Comparison of ENCODE assay signal across 22 cellular contexts in the genomic region with DNA sequence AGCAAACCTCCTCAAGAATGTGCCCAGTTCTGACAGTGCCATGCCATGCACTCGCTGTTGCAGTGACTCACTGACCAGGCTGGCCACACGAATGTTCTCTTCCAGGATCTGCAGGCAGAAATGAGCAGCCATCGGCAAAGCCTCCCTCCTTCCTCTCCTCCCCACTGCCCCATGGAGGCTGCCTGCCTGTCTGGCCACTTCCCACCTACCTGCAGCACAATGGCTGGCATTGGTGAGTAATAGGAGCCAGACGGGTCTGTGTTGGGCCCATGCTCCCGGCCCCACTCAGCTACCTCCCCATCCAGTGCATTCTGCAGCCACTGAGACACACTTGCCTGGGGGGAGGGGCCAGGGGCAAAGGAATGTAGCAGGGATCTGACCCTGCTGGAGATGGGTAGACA. TPM values are rescaled to one million over a fixed set of nuclear protein-coding genes. Genes with fewer than 3 reads are reported as not detected.
DNase-seq lines count a peak whose midpoint lies in the region; FAIRE-seq and TF ChIP-seq lines count a peak whose summit lies in the region.
"Had no signal": no experiment of that assay in that cellular context is flagged by ENCODE, and none has a peak within 500 bp of the region (broad histone marks: within the 10 kb centered on the region; RNA-seq: fewer than 3 reads in every experiment).

No MANE protein-coding gene starts in this region.

- intact Hi-C loops in activated CD4-positive, alpha-beta T cell treated with anti-CD3 and anti-CD28 coated beads, Interleukin-2, amount 10 ng/mL, durations not matched to agents 24 days and 14 days (cut with micrococcal nuclease): no loop called here

- H3K27ac Mint-ChIP-seq in activated CD4-positive, alpha-beta T cell treated with anti-CD3 and anti-CD28 coated beads, Interleukin-2, amount 10 ng/mL, durations not matched to agents 24 days and 14 days: no peak overlapping the region
- H3K27ac Mint-ChIP-seq: activated naive CD4-positive, alpha-beta T cell treated with anti-CD3 and anti-CD28 coated beads, Interleukin-2, amount 50 U/mL, for 24 hours; CD8-positive, alpha-beta T cell; naive thymus-derived CD8-positive, alpha-beta T cell; stimulated activated naive CD8-positive, alpha-beta T cell treated with anti-CD3 and anti-CD28 coated beads, Interleukin-15, Interleukin-2, amounts not matched to agents 100 ng/mL and 50 ng/mL, for 24 hours had no signal

- CTCF ChIA-PET in RWPE1 (lab: Yijun Ruan, JAX): interaction anchor here (0.6 to 0.7 kb wide), 2 partner anchors 15 to 459 kb away, joined by 3 read pairs; no protein-coding TSS in a partner anchor

- peak overlapping the region; percentile 21 for H3K27ac ChIP-seq in RWPE1
- H3K27ac ChIP-seq: A549, brain microvascular endothelial cell, lower lobe of right lung had no signal

- H3K27me3 Mint-ChIP-seq in activated CD4-positive, alpha-beta T cell treated with anti-CD3 and anti-CD28 coated beads, Interleukin-2, amount 10 ng/mL, durations not matched to agents 24 days and 14 days: peaks cover 8% of the 10 kb centered on the region
- H3K27me3 Mint-ChIP-seq: activated naive CD4-positive, alpha-beta T cell treated with anti-CD3 and anti-CD28 coated beads, Interleukin-2, amount 50 U/mL, for 24 hours had no signal

- H3K4me3 Mint-ChIP-seq in activated CD4-positive, alpha-beta T cell treated with anti-CD3 and anti-CD28 coated beads, Interleukin-2, amount 10 ng/mL, durations not matched to agents 24 days and 14 days: no peak overlapping the region
- H3K4me3 Mint-ChIP-seq: activated naive CD4-positive, alpha-beta T cell treated with anti-CD3 and anti-CD28 coated beads, Interleukin-2, amount 50 U/mL, for 24 hours; activated T-cell treated with anti-CD3 and anti-CD28 coated beads, Interleukin-2, amount 50 U/mL, for 4 hours; CD8-positive, alpha-beta T cell; stimulated activated naive CD8-positive, alpha-beta T cell treated with anti-CD3 and anti-CD28 coated beads, Interleukin-15, Interleukin-2, amounts not matched to agents 100 ng/mL and 50 ng/mL, for 24 hours had no signal

- POLR2A ChIA-PET in RWPE1 (lab: Yijun Ruan, JAX; ENCODE audit: low non-redundant PET): interaction anchor here (0.6 kb wide), 1 partner anchor 235 kb away, joined by 3 read pairs; no protein-coding TSS in a partner anchor

- TF ChIP-seq CTCF in RWPE1 (conservative IDR thresholded peaks at IDR 0.05; ENCODE audit: low read depth): no peak
- TF ChIP-seq CTCF in foreskin fibroblast (IDR thresholded peaks at IDR 0.05; ENCODE audit: low read depth, low read length): no peak

- no peaks in the 10 kb centered on the region for H3K9me3 Mint-ChIP-seq in activated CD4-positive, alpha-beta T cell treated with anti-CD3 and anti-CD28 coated beads, Interleukin-2, amount 10 ng/mL, durations not matched to agents 24 days and 14 days
- H3K9me3 Mint-ChIP-seq: activated naive CD4-positive, alpha-beta T cell treated with anti-CD3 and anti-CD28 coated beads, Interleukin-2, amount 50 U/mL, for 24 hours; activated T-cell treated with anti-CD3 and anti-CD28 coated beads, Interleukin-2, amount 50 U/mL, for 4 hours; CD8-positive, alpha-beta T cell; naive thymus-derived CD8-positive, alpha-beta T cell; stimulated activated naive CD8-positive, alpha-beta T cell treated with anti-CD3 and anti-CD28 coated beads, Interleukin-15, Interleukin-2, amounts not matched to agents 100 ng/mL and 50 ng/mL, for 24 hours had no signal

- TF ChIP-seq POLR2A in H54 (IDR thresholded peaks at IDR 0.05; ENCODE audit: low read depth, low read length): no peak

- no peak for FAIRE-seq in H54 (lab: Jason Lieb, UNC)
- FAIRE-seq: A549 had no signal

- no peak overlapping the region for H3K4me3 ChIP-seq in foreskin fibroblast (ENCODE audit: low read depth in 1 of 2, low read length in 2 of 2)
- H3K4me3 ChIP-seq: A549 had no signal

- peaks cover 12% of the 10 kb centered on the region for H3K4me1 Mint-ChIP-seq in activated CD4-positive, alpha-beta T cell treated with anti-CD3 and anti-CD28 coated beads, Interleukin-2, amount 10 ng/mL, durations not matched to agents 24 days and 14 days

- H3K36me3 Mint-ChIP-seq in activated CD4-positive, alpha-beta T cell treated with anti-CD3 and anti-CD28 coated beads, Interleukin-2, amount 10 ng/mL, durations not matched to agents 24 days and 14 days (ENCODE audit: low read depth): peaks cover 2% of the 10 kb centered on the region
- H3K36me3 Mint-ChIP-seq: activated naive CD4-positive, alpha-beta T cell treated with anti-CD3 and anti-CD28 coated beads, Interleukin-2, amount 50 U/mL, for 24 hours; CD8-positive, alpha-beta T cell; naive thymus-derived CD8-positive, alpha-beta T cell had no signal

- DNase-seq in A172 (ENCODE audit: low spot score): peak; percentile 80
- peak; percentile 92 for DNase-seq in H54 (ENCODE audit: insufficient read length, low spot score)
- DNase-seq in RWPE1 (ENCODE audit: low spot score): no peak
- peak; percentile 56 to 74 for DNase-seq in foreskin fibroblast
- DNase-seq in activated CD4-positive, alpha-beta T cell treated with anti-CD3 and anti-CD28 coated beads, Interleukin-2, amount 10 ng/mL, durations not matched to agents 24 days and 14 days: no peak
- no peak for DNase-seq in T-helper 1 cell
- DNase-seq in nucleus accumbens (lab: John Stamatoyannopoulos, UW): no peak
- DNase-seq in COLO668 (lab: John Stamatoyannopoulos, UW; ENCODE audit: unreplicated experiment): no peak
- DNase-seq: activated CD4-positive, alpha-beta T cell treated with anti-CD3 and anti-CD28 coated beads, Interleukin-2, amount 50 U/mL, for 4 hours; activated T-cell treated with anti-CD3 and anti-CD28 coated beads, Interleukin-2, amount 50 U/mL, for 4 hours; brain microvascular endothelial cell; CD8-positive, alpha-beta T cell; dermis blood vessel endothelial cell; erythroblast; lower lobe of right lung; naive thymus-derived CD8-positive, alpha-beta T cell; NCI-H2081 treated with DMSO at 0.1 percent for 48 hours; NCI-H526 treated with DMSO at 0.1 percent for 48 hours had no signal

RNA-seq across cellular contexts. Expression of gene MATCAP1, which starts 2.8 kb away (rescaled TPM):
- total RNA-seq in A172 (2014; rRNA removed; shearing (Covaris generic)): 15.6 and 17.5 TPM in 2 replicates
- 51.3 and 55.1 TPM in 2 replicates for total RNA-seq in activated CD4-positive, alpha-beta T cell treated with anti-CD3 and anti-CD28 coated beads, Interleukin-2, amount 10 ng/mL, durations not matched to agents 24 days and 14 days

RNA-seq across cellular contexts. Expression of gene EXOC3L1, which starts 3.4 kb away (rescaled TPM):
- total RNA-seq in A172 (2014; rRNA removed; shearing (Covaris generic)): 0.12 and 0.50 TPM in 2 replicates
- 0.12 TPM in 1 of 2 replicates, not detected in the other for total RNA-seq in activated CD4-positive, alpha-beta T cell treated with anti-CD3 and anti-CD28 coated beads, Interleukin-2, amount 10 ng/mL, durations not matched to agents 24 days and 14 days
- total RNA-seq: activated T-cell treated with anti-CD3 and anti-CD28 coated beads, Interleukin-2, amount 50 U/mL, for 4 hours; CD8-positive, alpha-beta T cell; naive thymus-derived CD8-positive, alpha-beta T cell; OCI-LY7 had no signal

RNA-seq across cellular contexts. Expression of gene E2F4, which starts 5.4 kb away (rescaled TPM):
- total RNA-seq in A172 (2014; rRNA removed; shearing (Covaris generic)): 99.6 and 115 TPM in 2 replicates
- total RNA-seq in activated CD4-positive, alpha-beta T cell treated with anti-CD3 and anti-CD28 coated beads, Interleukin-2, amount 10 ng/mL, durations not matched to agents 24 days and 14 days: 165 and 166 TPM in 2 replicates

RNA-seq across cellular contexts. Expression of gene ELMO3, which starts 12.4 kb away (rescaled TPM):
- total RNA-seq in A172 (2014; rRNA removed; shearing (Covaris generic)): 0.24 and 0.48 TPM in 2 replicates
- 8.2 and 8.7 TPM in 2 replicates for total RNA-seq in activated CD4-positive, alpha-beta T cell treated with anti-CD3 and anti-CD28 coated beads, Interleukin-2, amount 10 ng/mL, durations not matched to agents 24 days and 14 days

RNA-seq across cellular contexts. Expression of gene NOL3, which starts 16.2 kb away (rescaled TPM):
- 11.2 and 19.6 TPM in 2 replicates for total RNA-seq in A172 (2014; rRNA removed; shearing (Covaris generic))
- 31.0 and 36.7 TPM in 2 replicates for total RNA-seq in activated CD4-positive, alpha-beta T cell treated with anti-CD3 and anti-CD28 coated beads, Interleukin-2, amount 10 ng/mL, durations not matched to agents 24 days and 14 days

Comparison
In these comparisons a context has a peak if more than half of its experiments do, and no peak if none do; other contexts are left out.
1. DNase-seq: peak in A172 (single experiment), H54 (single experiment) and foreskin fibroblast (2 of 2); none in RWPE1 (single experiment), activated CD4-positive, alpha-beta T cell treated with anti-CD3 and anti-CD28 coated beads, Interleukin-2, amount 10 ng/mL, durations not matched to agents 24 days and 14 days (single experiment), T-helper 1 cell (0 of 5), nucleus accumbens (0 of 56) and COLO668 (single experiment).